ENCODE assay signal across 1 cellular context in genomic region chr22:26482171-26482570, GRCh38.
A peak's percentile ranks its signal among the peaks of the same experiment; 100 is the strongest.
TF ChIP-seq lines count a peak whose summit lies in the region.

No MANE protein-coding gene starts in this region.

TF ChIP-seq in K562, 482 proteins besides CTCF, POLR2A, EP300 and RAD21 (continues in another document):
- TF ChIP-seq SIN3B (IDR thresholded peaks at IDR 0.05; ENCODE audit: low read depth) (no peak), ZNF239 (CRISPR knock-in tag; IDR thresholded peaks at IDR 0.05) (no peak), ZNF24 (IDR thresholded peaks at IDR 0.05) (no peak), ZNF124 (CRISPR knock-in tag; IDR thresholded peaks at IDR 0.05) (no peak), FOXJ2 (tag; IDR thresholded peaks at IDR 0.05) (0 out of 2 replicates have a peak, but pooled peaks have one; percentile 56), ZNF12 (CRISPR knock-in tag; IDR thresholded peaks at IDR 0.05) (no peak), SREBF2 (CRISPR knock-in tag; IDR thresholded peaks at IDR 0.05) (no peak), NR0B1 (IDR thresholded peaks at IDR 0.05; ENCODE audit: partially characterized antibody) (no peak), NCOA4 (IDR thresholded peaks at IDR 0.05; ENCODE audit: partially characterized antibody) (no peak), MEIS2 (IDR thresholded peaks at IDR 0.05; ENCODE audit: partially characterized antibody) (peak; percentile 78), ZNF699 (CRISPR knock-in tag; IDR thresholded peaks at IDR 0.05; ENCODE audit: insufficient replicate concordance) (no peak), TBP (optimal IDR thresholded peaks at IDR 0.05; ENCODE audit: low read depth, low read length) (peak; percentile 21), ZKSCAN8 (CRISPR knock-in tag; IDR thresholded peaks at IDR 0.05) (no peak), CHD1 (IDR thresholded peaks at IDR 0.05; ENCODE audit: low read length) (no peak), KLF16 (IDR thresholded peaks at IDR 0.05) (no peak), BRD9 (IDR thresholded peaks at IDR 0.05; ENCODE audit: low read depth, partially characterized antibody) (no peak), NFE2 (IDR thresholded peaks at IDR 0.05; ENCODE audit: low read depth) (peak; percentile 38; the same call in 1 of the 2 replicates), HMGN3 (IDR thresholded peaks at IDR 0.05; ENCODE audit: borderline replicate concordance, extremely low read depth, insufficient read length, low read depth, low read length) (no peak), ZNF143 (CRISPR knock-in tag; IDR thresholded peaks at IDR 0.05) (no peak), ZNF766 (CRISPR knock-in tag; conservative IDR thresholded peaks at IDR 0.05) (0 out of 2 replicates have a peak, but pooled peaks have one; percentile 27), CBX1 (IDR thresholded peaks at IDR 0.05; ENCODE audit: low read depth) (no peak), PKNOX1 (IDR thresholded peaks at IDR 0.05) (0 out of 2 replicates have a peak, but pooled peaks have one; percentile 11), SRSF1 (IDR thresholded peaks at IDR 0.05; ENCODE audit: low read depth, low read length) (no peak), HBP1 (CRISPR knock-in tag; IDR thresholded peaks at IDR 0.05) (no peak), FOXM1 (IDR thresholded peaks at IDR 0.05; ENCODE audit: low read depth) (no peak), FOXM1 (CRISPR knock-in tag; IDR thresholded peaks at IDR 0.05; ENCODE audit: low read depth) (no peak), RFX1 (IDR thresholded peaks at IDR 0.05) (peak; percentile 33; the same call in 1 of the 2 replicates), TEAD2 (tag; IDR thresholded peaks at IDR 0.05) (no peak), TRIM25 (IDR thresholded peaks at IDR 0.05; ENCODE audit: borderline replicate concordance) (no peak), STAT5B (CRISPR knock-in tag; IDR thresholded peaks at IDR 0.05) (no peak), BACH1 (tag; IDR thresholded peaks at IDR 0.05) (no peak), ESRRB (CRISPR knock-in tag; IDR thresholded peaks at IDR 0.05; ENCODE audit: borderline replicate concordance) (no peak), ZNF561 (CRISPR knock-in tag; conservative IDR thresholded peaks at IDR 0.05) (no peak)
- TF ChIP-seq, protein P1, sequence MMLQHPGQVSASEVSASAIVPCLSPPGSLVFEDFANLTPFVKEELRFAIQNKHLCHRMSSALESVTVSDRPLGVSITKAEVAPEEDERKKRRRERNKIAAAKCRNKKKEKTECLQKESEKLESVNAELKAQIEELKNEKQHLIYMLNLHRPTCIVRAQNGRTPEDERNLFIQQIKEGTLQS (IDR thresholded peaks at IDR 0.05), result no peak
- TF ChIP-seq, protein P1 (CRISPR knock-in tag; conservative IDR thresholded peaks at IDR 0.05), result no peak
- TF ChIP-seq, protein P2, sequence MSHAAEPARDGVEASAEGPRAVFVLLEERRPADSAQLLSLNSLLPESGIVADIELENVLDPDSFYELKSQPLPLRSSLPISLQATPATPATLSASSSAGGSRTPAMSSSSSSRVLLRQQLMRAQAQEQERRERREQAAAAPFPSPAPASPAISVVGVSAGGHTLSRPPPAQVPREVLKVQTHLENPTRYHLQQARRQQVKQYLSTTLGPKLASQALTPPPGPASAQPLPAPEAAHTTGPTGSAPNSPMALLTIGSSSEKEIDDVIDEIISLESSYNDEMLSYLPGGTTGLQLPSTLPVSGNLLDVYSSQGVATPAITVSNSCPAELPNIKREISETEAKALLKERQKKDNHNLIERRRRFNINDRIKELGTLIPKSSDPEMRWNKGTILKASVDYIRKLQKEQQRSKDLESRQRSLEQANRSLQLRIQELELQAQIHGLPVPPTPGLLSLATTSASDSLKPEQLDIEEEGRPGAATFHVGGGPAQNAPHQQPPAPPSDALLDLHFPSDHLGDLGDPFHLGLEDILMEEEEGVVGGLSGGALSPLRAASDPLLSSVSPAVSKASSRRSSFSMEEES (CRISPR knock-in tag; IDR thresholded peaks at IDR 0.05), result peak; percentile 11; the same call in 1 of the 2 replicates
- TF ChIP-seq, protein P3, sequence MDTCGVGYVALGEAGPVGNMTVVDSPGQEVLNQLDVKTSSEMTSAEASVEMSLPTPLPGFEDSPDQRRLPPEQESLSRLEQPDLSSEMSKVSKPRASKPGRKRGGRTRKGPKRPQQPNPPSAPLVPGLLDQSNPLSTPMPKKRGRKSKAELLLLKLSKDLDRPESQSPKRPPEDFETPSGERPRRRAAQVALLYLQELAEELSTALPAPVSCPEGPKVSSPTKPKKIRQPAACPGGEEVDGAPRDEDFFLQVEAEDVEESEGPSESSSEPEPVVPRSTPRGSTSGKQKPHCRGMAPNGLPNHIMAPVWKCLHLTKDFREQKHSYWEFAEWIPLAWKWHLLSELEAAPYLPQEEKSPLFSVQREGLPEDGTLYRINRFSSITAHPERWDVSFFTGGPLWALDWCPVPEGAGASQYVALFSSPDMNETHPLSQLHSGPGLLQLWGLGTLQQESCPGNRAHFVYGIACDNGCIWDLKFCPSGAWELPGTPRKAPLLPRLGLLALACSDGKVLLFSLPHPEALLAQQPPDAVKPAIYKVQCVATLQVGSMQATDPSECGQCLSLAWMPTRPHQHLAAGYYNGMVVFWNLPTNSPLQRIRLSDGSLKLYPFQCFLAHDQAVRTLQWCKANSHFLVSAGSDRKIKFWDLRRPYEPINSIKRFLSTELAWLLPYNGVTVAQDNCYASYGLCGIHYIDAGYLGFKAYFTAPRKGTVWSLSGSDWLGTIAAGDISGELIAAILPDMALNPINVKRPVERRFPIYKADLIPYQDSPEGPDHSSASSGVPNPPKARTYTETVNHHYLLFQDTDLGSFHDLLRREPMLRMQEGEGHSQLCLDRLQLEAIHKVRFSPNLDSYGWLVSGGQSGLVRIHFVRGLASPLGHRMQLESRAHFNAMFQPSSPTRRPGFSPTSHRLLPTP (IDR thresholded peaks at IDR 0.05; ENCODE audit: borderline replicate concordance, extremely low read depth, insufficient read length), result no peak
- TF ChIP-seq, protein P4, sequence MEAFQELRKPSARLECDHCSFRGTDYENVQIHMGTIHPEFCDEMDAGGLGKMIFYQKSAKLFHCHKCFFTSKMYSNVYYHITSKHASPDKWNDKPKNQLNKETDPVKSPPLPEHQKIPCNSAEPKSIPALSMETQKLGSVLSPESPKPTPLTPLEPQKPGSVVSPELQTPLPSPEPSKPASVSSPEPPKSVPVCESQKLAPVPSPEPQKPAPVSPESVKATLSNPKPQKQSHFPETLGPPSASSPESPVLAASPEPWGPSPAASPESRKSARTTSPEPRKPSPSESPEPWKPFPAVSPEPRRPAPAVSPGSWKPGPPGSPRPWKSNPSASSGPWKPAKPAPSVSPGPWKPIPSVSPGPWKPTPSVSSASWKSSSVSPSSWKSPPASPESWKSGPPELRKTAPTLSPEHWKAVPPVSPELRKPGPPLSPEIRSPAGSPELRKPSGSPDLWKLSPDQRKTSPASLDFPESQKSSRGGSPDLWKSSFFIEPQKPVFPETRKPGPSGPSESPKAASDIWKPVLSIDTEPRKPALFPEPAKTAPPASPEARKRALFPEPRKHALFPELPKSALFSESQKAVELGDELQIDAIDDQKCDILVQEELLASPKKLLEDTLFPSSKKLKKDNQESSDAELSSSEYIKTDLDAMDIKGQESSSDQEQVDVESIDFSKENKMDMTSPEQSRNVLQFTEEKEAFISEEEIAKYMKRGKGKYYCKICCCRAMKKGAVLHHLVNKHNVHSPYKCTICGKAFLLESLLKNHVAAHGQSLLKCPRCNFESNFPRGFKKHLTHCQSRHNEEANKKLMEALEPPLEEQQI (IDR thresholded peaks at IDR 0.05), result no peak
- TF ChIP-seq, protein P5, sequence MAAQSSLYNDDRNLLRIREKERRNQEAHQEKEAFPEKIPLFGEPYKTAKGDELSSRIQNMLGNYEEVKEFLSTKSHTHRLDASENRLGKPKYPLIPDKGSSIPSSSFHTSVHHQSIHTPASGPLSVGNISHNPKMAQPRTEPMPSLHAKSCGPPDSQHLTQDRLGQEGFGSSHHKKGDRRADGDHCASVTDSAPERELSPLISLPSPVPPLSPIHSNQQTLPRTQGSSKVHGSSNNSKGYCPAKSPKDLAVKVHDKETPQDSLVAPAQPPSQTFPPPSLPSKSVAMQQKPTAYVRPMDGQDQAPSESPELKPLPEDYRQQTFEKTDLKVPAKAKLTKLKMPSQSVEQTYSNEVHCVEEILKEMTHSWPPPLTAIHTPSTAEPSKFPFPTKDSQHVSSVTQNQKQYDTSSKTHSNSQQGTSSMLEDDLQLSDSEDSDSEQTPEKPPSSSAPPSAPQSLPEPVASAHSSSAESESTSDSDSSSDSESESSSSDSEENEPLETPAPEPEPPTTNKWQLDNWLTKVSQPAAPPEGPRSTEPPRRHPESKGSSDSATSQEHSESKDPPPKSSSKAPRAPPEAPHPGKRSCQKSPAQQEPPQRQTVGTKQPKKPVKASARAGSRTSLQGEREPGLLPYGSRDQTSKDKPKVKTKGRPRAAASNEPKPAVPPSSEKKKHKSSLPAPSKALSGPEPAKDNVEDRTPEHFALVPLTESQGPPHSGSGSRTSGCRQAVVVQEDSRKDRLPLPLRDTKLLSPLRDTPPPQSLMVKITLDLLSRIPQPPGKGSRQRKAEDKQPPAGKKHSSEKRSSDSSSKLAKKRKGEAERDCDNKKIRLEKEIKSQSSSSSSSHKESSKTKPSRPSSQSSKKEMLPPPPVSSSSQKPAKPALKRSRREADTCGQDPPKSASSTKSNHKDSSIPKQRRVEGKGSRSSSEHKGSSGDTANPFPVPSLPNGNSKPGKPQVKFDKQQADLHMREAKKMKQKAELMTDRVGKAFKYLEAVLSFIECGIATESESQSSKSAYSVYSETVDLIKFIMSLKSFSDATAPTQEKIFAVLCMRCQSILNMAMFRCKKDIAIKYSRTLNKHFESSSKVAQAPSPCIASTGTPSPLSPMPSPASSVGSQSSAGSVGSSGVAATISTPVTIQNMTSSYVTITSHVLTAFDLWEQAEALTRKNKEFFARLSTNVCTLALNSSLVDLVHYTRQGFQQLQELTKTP (IDR thresholded peaks at IDR 0.05; ENCODE audit: low read depth in 1 of 2, partially characterized antibody in 2 of 2), result no peak
- TF ChIP-seq, protein P6, sequence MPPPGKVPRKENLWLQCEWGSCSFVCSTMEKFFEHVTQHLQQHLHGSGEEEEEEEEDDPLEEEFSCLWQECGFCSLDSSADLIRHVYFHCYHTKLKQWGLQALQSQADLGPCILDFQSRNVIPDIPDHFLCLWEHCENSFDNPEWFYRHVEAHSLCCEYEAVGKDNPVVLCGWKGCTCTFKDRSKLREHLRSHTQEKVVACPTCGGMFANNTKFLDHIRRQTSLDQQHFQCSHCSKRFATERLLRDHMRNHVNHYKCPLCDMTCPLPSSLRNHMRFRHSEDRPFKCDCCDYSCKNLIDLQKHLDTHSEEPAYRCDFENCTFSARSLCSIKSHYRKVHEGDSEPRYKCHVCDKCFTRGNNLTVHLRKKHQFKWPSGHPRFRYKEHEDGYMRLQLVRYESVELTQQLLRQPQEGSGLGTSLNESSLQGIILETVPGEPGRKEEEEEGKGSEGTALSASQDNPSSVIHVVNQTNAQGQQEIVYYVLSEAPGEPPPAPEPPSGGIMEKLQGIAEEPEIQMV (tag; conservative IDR thresholded peaks at IDR 0.05; ENCODE audit: low read depth), result no peak
- TF ChIP-seq, protein P7, sequence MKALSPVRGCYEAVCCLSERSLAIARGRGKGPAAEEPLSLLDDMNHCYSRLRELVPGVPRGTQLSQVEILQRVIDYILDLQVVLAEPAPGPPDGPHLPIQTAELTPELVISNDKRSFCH (CRISPR knock-in tag; IDR thresholded peaks at IDR 0.05), result no peak
- TF ChIP-seq, protein P7 (tag; IDR thresholded peaks at IDR 0.05), result no peak
